Comparison of ENCODE assay signal across 34 cellular contexts in the genomic region with DNA sequence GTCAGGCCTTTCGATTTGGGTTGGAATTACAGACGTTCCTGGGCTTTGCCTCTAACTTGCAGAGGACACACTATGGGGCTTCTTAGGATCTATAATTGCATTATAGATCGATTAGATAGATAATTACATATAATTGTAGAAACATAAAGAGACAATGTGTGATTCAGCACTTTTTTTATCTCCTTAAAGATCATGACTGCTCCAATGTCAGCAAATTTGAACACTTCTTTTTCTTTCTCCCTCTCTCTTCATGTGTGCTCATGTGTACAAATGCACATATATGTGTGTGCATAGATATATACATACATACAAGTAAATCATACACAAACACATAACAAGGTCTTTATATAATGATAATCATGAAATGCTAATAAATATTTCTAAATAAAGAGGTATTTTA.
"Had no signal": no experiment of that assay in that cellular context is flagged by ENCODE, and none has a peak within 500 bp of the region (broad histone marks: within the 10 kb centered on the region; RNA-seq: fewer than 3 reads in every experiment).

No MANE protein-coding gene starts in this region.

- H3K36me3 ChIP-seq: adrenal gland, ascending aorta, brain microvascular endothelial cell, breast epithelium, cardiac muscle cell had no signal

- FAIRE-seq: astrocyte, bronchial epithelial cell had no signal

- ATAC-seq: activated naive CD4-positive, alpha-beta T cell treated with anti-CD3 and anti-CD28 coated beads, Interleukin-2, amount 50 U/mL, for 72 hours; activated naive CD8-positive, alpha-beta T cell treated with anti-CD3 and anti-CD28 coated beads, Interleukin-2, amount 50 U/mL, for 24 hours; activated T-cell treated with anti-CD3 and anti-CD28 coated beads, Interleukin-2, amount 50 U/mL, for 4 hours; activated T-cell treated with anti-CD3 and anti-CD28 coated beads, Interleukin-2, amount 50 U/mL, for 72 hours; activated T-helper 17 cell treated with anti-CD3 and anti-CD28 coated beads, Interleukin-2, amount 50 U/mL, for 72 hours; body of pancreas had no signal

- H3K9me3 ChIP-seq: adrenal gland, ascending aorta, body of pancreas, breast epithelium had no signal

- H3K27ac ChIP-seq: adrenal gland, ascending aorta, body of pancreas, brain microvascular endothelial cell, breast epithelium, cardiac muscle cell had no signal

- DNase-seq: activated effector memory CD4-positive, alpha-beta T cell treated with anti-CD3 and anti-CD28 coated beads, Interleukin-2, amount 50 U/mL, for 16 hours; activated effector memory CD4-positive, alpha-beta T cell treated with Interleukin-2 at 50 U/mL for 16 hours; activated gamma-delta T cell; activated gamma-delta T cell treated with Interleukin-2 at 50 U/mL for 16 hours; activated naive CD4-positive, alpha-beta T cell; activated naive CD4-positive, alpha-beta T cell treated with anti-CD3 and anti-CD28 coated beads for 36 hours; activated naive CD4-positive, alpha-beta T cell treated with anti-CD3 and anti-CD28 coated beads, Interleukin-2, amount 10 ng/mL, durations not matched to agents 7 days and 5 days; activated naive CD4-positive, alpha-beta T cell treated with anti-CD3 and anti-CD28 coated beads, Interleukin-2, amount 50 U/mL, for 16 hours; activated naive CD4-positive, alpha-beta T cell treated with Interleukin-2 at 50 U/mL for 16 hours; activated naive CD8-positive, alpha-beta T cell treated with anti-CD3 and anti-CD28 coated beads for 36 hours; activated naive CD8-positive, alpha-beta T cell treated with anti-CD3 and anti-CD28 coated beads, Interleukin-2, amount 10 ng/mL, durations not matched to agents 7 days and 5 days; activated naive CD8-positive, alpha-beta T cell treated with anti-CD3 and anti-CD28 coated beads, Interleukin-2, amount 50 U/mL, for 24 hours; activated T-cell treated with anti-CD3 and anti-CD28 coated beads, Interleukin-2, amount 50 U/mL, for 1 hour; activated T-cell treated with anti-CD3 and anti-CD28 coated beads, Interleukin-2, amount 50 U/mL, for 24 hours; activated T-cell treated with anti-CD3 and anti-CD28 coated beads, Interleukin-2, amount 50 U/mL, for 4 hours; activated T-cell treated with anti-CD3 and anti-CD28 coated beads, Interleukin-2, amount 50 U/mL, for 48 hours; activated T-cell treated with anti-CD3 and anti-CD28 coated beads, Interleukin-2, amount 50 U/mL, for 72 hours; adrenal gland; amniotic stem cell; amygdala; anterior cingulate cortex; aorta; body of pancreas; brain microvascular endothelial cell; caudate nucleus; central memory CD4-positive, alpha-beta T cell; cerebellar nuclear complex had no signal

- H3K4me1 ChIP-seq: adrenal gland, ascending aorta, body of pancreas, breast epithelium had no signal

- H3K27me3 ChIP-seq: adrenal gland, ascending aorta, body of pancreas, brain microvascular endothelial cell, breast epithelium, cardiac muscle cell had no signal

- H3K4me3 ChIP-seq: adrenal gland, ascending aorta, body of pancreas, breast epithelium, cardiac muscle cell had no signal
